Comparison of ENCODE assay signal across 8 cellular contexts in the genomic region with DNA sequence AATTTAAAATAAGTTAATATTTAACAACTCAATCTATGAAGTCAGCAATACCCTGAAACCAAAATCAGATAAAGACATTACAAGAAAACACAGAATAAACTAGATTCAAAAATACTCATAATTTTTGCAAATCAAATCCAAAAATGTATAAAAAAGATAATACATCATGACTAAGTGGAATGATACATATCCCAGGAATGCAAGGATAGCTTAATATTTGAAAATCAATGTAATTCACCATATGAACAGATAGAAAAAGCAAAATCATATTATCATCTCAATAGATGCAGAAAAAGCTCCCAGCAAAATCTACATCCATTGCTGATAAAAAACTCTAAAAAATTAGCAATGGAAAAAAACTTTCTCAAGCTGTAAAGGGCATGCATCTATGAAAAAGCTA.
"Had no signal": no experiment of that assay in that cellular context is flagged by ENCODE, and none has a peak within 500 bp of the region (broad histone marks: within the 10 kb centered on the region; RNA-seq: fewer than 3 reads in every experiment).

No MANE protein-coding gene starts in this region.

- H3K4me3 ChIP-seq: HAP-1 had no signal

- H3K9me3 ChIP-seq: HAP-1 had no signal

- H3K27ac ChIP-seq: HL-60 had no signal

- H3K4me1 ChIP-seq: HAP-1 had no signal

- DNase-seq: GOT3, H7, HFFc6, KG1 had no signal

- FAIRE-seq: HepG2 had no signal

- H3K36me3 ChIP-seq: HAP-1 had no signal

- ATAC-seq: HCT116, HepG2 had no signal
